Comparison of ENCODE assay signal across 13 cellular contexts in genomic region chr1:182101415-182102041, GRCh38. TPM values are rescaled to one million over a fixed set of nuclear protein-coding genes. Genes with fewer than 3 reads are reported as not detected.
DNase-seq lines count a peak whose midpoint lies in the region; ATAC-seq, FAIRE-seq and TF ChIP-seq lines count a peak whose summit lies in the region.
"Had no signal": no experiment of that assay in that cellular context is flagged by ENCODE, and none has a peak within 500 bp of the region (broad histone marks: within the 10 kb centered on the region; RNA-seq: fewer than 3 reads in every experiment).

No MANE protein-coding gene starts in this region.

- no peak for TF ChIP-seq CTCF in keratinocyte (optimal IDR thresholded peaks at IDR 0.05 in 1 of 3, IDR thresholded peaks at IDR 0.05 in 1 of 3, conservative IDR thresholded peaks at IDR 0.05 in 1 of 3; ENCODE audit: extremely low read depth in 1 of 3, insufficient read depth in 2 of 3, low read length in 3 of 3)
- no peak for TF ChIP-seq CTCF in smooth muscle cell (IDR thresholded peaks at IDR 0.05; ENCODE audit: borderline replicate concordance, insufficient read depth, poor library complexity, severe bottlenecking)

- H3K4me2 ChIP-seq in keratinocyte (ENCODE audit: control insufficient read depth, extremely low read depth, insufficient read depth, low read depth, low read length) (peak overlapping the region; percentile 53), smooth muscle cell (peak overlapping the region; percentile 72)

- dilution Hi-C loops in keratinocyte (cut with MboI; ENCODE audit: extremely low pct_ligation_motif_present, low sequenced_read_pairs) = no loop called here

- DNase-seq in astrocyte of the hippocampus (ENCODE audit: low read depth, low spot score) (peak; percentile 86), keratinocyte (ENCODE audit: low read depth, low spot score) (peak; percentile 65), smooth muscle cell (lab: John Stamatoyannopoulos, UW; ENCODE audit: unreplicated experiment) (no peak), RKO (ENCODE audit: low spot score) (no peak), epidermal melanocyte (ENCODE audit: insufficient read length, low spot score) (no peak)
- DNase-seq: activated CD8-positive, alpha-beta memory T cell treated with anti-CD3 and anti-CD28 coated beads, Interleukin-2, amount 50 U/mL, for 4 hours; CD4-positive, CD25-positive, alpha-beta regulatory T cell; effector CD4-positive, alpha-beta T cell; psoas muscle; WERI-Rb-1 had no signal

- H4K20me1 ChIP-seq in keratinocyte (ENCODE audit: control insufficient read depth, extremely low read depth, insufficient read depth, low read length) = no peaks in the 10 kb centered on the region
- H4K20me1 ChIP-seq in smooth muscle cell (ENCODE audit: low read depth) = no peaks in the 10 kb centered on the region

- H3F3A ChIP-seq in smooth muscle cell (ENCODE audit: low read depth) = no peaks in the 10 kb centered on the region

- H2AFZ ChIP-seq in keratinocyte (ENCODE audit: control insufficient read depth, low read length) = peak overlapping the region; percentile 2
- H2AFZ ChIP-seq in smooth muscle cell (ENCODE audit: low read depth) = no peak overlapping the region

- H3K9ac ChIP-seq in HUES48 (ENCODE audit: low read depth, low read length) (peak overlapping the region; percentile 62), keratinocyte (ENCODE audit: control insufficient read depth, extremely low read depth, insufficient read depth, low read length) (no peak overlapping the region), smooth muscle cell (ENCODE audit: low read depth) (no peak overlapping the region)

- H3K27ac ChIP-seq in HUES48 (ENCODE audit: low read depth, low read length) = peak overlapping the region; percentile 97
- no peak overlapping the region for H3K27ac ChIP-seq in keratinocyte (ENCODE audit: control insufficient read depth, insufficient read depth, low read length)
- peak overlapping the region; percentile 63 for H3K27ac ChIP-seq in smooth muscle cell (ENCODE audit: low read depth)
- H3K27ac ChIP-seq: psoas muscle, WERI-Rb-1 had no signal

- no peak for ATAC-seq in HG02870 (IDR thresholded peaks at IDR 0.05; ENCODE audit: unreplicated experiment)

- H3K36me3 ChIP-seq in HUES48 (ENCODE audit: control insufficient read depth, insufficient read depth, low read length) = no peaks in the 10 kb centered on the region
- no peaks in the 10 kb centered on the region for H3K36me3 ChIP-seq in keratinocyte (ENCODE audit: control insufficient read depth in 2 of 2, extremely low read depth in 1 of 2, insufficient read depth in 2 of 2, low read length in 2 of 2)
- no peaks in the 10 kb centered on the region for H3K36me3 ChIP-seq in smooth muscle cell (ENCODE audit: low read depth)
- H3K36me3 ChIP-seq: WERI-Rb-1 had no signal

- WGBS in smooth muscle cell (ENCODE audit: low lambda C conversion rate) = 9% methylated on average over 8 of the region's 8 CpGs

- H3K79me2 ChIP-seq in keratinocyte (ENCODE audit: control insufficient read depth, insufficient read depth, low read length) (no peaks in the 10 kb centered on the region), smooth muscle cell (ENCODE audit: low read depth) (no peaks in the 10 kb centered on the region)

- H3K4me1 ChIP-seq in HUES48 (ENCODE audit: control insufficient read depth, insufficient read depth, low read length) = peaks cover 22% of the 10 kb centered on the region
- peaks cover 24% of the 10 kb centered on the region for H3K4me1 ChIP-seq in keratinocyte (ENCODE audit: control insufficient read depth, extremely low read depth, insufficient read depth, low read length)
- peaks cover 20% of the 10 kb centered on the region for H3K4me1 ChIP-seq in smooth muscle cell (ENCODE audit: low read depth)
- H3K4me1 ChIP-seq: psoas muscle had no signal

- FAIRE-seq in keratinocyte (lab: Jason Lieb, UNC) = peak; percentile 90

- H3K27me3 ChIP-seq in HUES48 (ENCODE audit: control insufficient read depth, insufficient read depth, low read length) (no peaks in the 10 kb centered on the region), keratinocyte (ENCODE audit: control insufficient read depth, extremely low read depth, insufficient read depth, low read length) (no peaks in the 10 kb centered on the region), smooth muscle cell (ENCODE audit: low read depth) (no peaks in the 10 kb centered on the region)

- H3K4me3 ChIP-seq in HUES48 (ENCODE audit: low read depth, low read length) = peak overlapping the region; percentile 41
- peak overlapping the region in 2 of 3 experiments; percentile 25 to 26 for H3K4me3 ChIP-seq in keratinocyte (ENCODE audit: control insufficient read depth in 2 of 3, extremely low read depth in 1 of 3, insufficient read depth in 2 of 3, low read depth in 1 of 3, low read length in 3 of 3)
- H3K4me3 ChIP-seq in smooth muscle cell = peak overlapping the region; percentile 30
- H3K4me3 ChIP-seq: psoas muscle had no signal

- H3K9me3 ChIP-seq in HUES48 (ENCODE audit: control insufficient read depth, insufficient read depth, low read length) = peaks cover 5% of the 10 kb centered on the region
- no peaks in the 10 kb centered on the region for H3K9me3 ChIP-seq in keratinocyte (ENCODE audit: control insufficient read depth, low read depth, low read length)
- peaks cover 3% of the 10 kb centered on the region for H3K9me3 ChIP-seq in smooth muscle cell (replicated peaks; ENCODE audit: low read depth)
- H3K9me3 ChIP-seq: psoas muscle had no signal

- no peaks in the 10 kb centered on the region for H3K9me1 ChIP-seq in keratinocyte (ENCODE audit: control insufficient read depth, extremely low read depth, insufficient read depth, low read length)

RNA-seq across cellular contexts. Expression of gene ZNF648, which starts 40.0 kb away (rescaled TPM):
- polyA plus RNA-seq in keratinocyte (not detected in 3 replicates), smooth muscle cell (not detected in 2 replicates)
- polyA plus RNA-seq in keratinocyte (2011; ENCODE audit: low read depth) = not detected
- polyA plus RNA-seq in keratinocyte (2011; cell fraction: cytosol; rRNA removed) = not detected in 2 replicates
- not detected in 2 replicates for polyA plus RNA-seq in keratinocyte (2011; cell fraction: nucleus; rRNA removed)
- not detected in 2 replicates for polyA plus RNA-seq in keratinocyte (2012; ENCODE audit: low replicate concordance)
- not detected in 3 replicates for polyA minus RNA-seq in keratinocyte
- not detected for polyA minus RNA-seq in keratinocyte (2011; cell fraction: cytosol; rRNA and poly(A)+ RNA removed)
- not detected in 2 replicates for polyA minus RNA-seq in keratinocyte (2011; cell fraction: nucleus; rRNA and poly(A)+ RNA removed)
- not detected in 2 replicates for total RNA-seq in smooth muscle cell
- total RNA-seq: CD4-positive, CD25-positive, alpha-beta regulatory T cell; NCI-H460 had no signal

Comparison
In these comparisons a context has a peak if more than half of its experiments do, and no peak if none do; other contexts are left out.
1. DNase-seq: peak in astrocyte of the hippocampus (single experiment) and keratinocyte (single experiment); none in smooth muscle cell (single experiment), RKO (single experiment) and epidermal melanocyte (single experiment).
2. Peak in every context shown above with its lines, with median percentiles within 50 percentile points of each other: H3K4me3 ChIP-seq.